ENCODE assay signal across 1 cellular context in genomic region chr13:113783966-113784644, GRCh38.
TF ChIP-seq lines count a peak whose summit lies in the region.

No MANE protein-coding gene starts in this region.

TF ChIP-seq in endothelial cell of umbilical vein, 7 proteins besides CTCF, POLR2A, EP300 and RAD21:
- TF ChIP-seq FOS (IDR thresholded peaks at IDR 0.05; ENCODE audit: borderline replicate concordance, insufficient read depth, low read length), result no peak
- no peak for TF ChIP-seq JUN (IDR thresholded peaks at IDR 0.05; ENCODE audit: borderline replicate concordance, insufficient read depth, insufficient read length, low read depth)
- no peak for TF ChIP-seq MYC (IDR thresholded peaks at IDR 0.05; ENCODE audit: low read depth, low read length)
- no peak for TF ChIP-seq EZH2 (IDR thresholded peaks at IDR 0.05; ENCODE audit: borderline replicate concordance, low read depth, low read length, severe bottlenecking)
- no peak for TF ChIP-seq GATA2 (IDR thresholded peaks at IDR 0.05; ENCODE audit: insufficient read depth, insufficient read length, low read depth, low read length)
- no peak for TF ChIP-seq POLR2AphosphoS5 (IDR thresholded peaks at IDR 0.05; ENCODE audit: insufficient read depth, low read depth, low read length)
- TF ChIP-seq MAX (IDR thresholded peaks at IDR 0.05; ENCODE audit: insufficient read depth, insufficient read length), result no peak
